17 cellular contexts compared by ENCODE assay signal in the genomic region with DNA sequence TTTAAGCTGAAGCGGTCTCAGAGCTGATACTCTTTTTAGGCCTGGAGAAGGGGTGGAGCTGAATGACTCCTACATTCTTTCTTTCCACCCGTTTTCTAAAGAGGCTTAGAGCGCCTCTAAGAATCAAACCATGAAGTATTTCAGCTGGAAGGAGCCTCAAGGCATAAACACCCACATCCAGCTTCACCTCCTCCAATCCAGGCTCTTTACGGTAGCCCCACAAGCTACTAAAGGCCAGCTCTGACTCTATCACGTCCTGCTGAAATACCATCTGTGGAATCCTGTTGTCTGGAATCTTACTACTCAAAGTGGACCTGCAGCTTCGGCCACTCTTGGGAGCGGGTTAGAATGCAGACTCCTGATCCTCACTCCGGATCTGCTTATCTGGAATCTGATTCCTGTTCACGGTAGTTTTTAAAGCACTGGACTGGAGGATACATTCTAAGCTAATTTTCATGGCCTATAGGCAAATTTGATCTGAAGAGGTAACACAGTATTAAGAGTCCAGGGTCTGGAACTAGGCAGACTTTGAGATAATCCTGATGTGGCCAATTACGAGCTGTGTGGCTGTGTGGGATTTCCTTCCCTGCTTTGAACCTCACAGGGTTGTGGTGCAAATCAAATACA.
"Had no signal": no experiment of that assay in that cellular context is flagged by ENCODE, and none has a peak within 500 bp of the region (broad histone marks: within the 10 kb centered on the region; RNA-seq: fewer than 3 reads in every experiment).

No MANE protein-coding gene starts in this region.

- H3K4me3 Mint-ChIP-seq: activated CD4-positive, alpha-beta memory T cell treated with anti-CD3 and anti-CD28 coated beads for 36 hours; activated naive CD8-positive, alpha-beta T cell treated with anti-CD3 and anti-CD28 coated beads for 36 hours; activated T-cell treated with anti-CD3 and anti-CD28 coated beads, Interleukin-2, amount 50 U/mL, for 4 hours; naive thymus-derived CD8-positive, alpha-beta T cell had no signal

- H3K27ac Mint-ChIP-seq: activated CD4-positive, alpha-beta memory T cell treated with anti-CD3 and anti-CD28 coated beads for 36 hours; activated naive CD8-positive, alpha-beta T cell treated with anti-CD3 and anti-CD28 coated beads for 36 hours; naive thymus-derived CD8-positive, alpha-beta T cell had no signal

- H3K9me3 ChIP-seq: ascending aorta, gastroesophageal sphincter, psoas muscle, transverse colon had no signal

- H3K27ac ChIP-seq: ascending aorta, gastroesophageal sphincter, hepatocyte, psoas muscle, transverse colon had no signal

- DNase-seq: activated CD4-positive, alpha-beta memory T cell treated with anti-CD3 and anti-CD28 coated beads for 36 hours; activated CD4-positive, CD25-positive, alpha-beta regulatory T cell treated with anti-CD3 and anti-CD28 coated beads, Interleukin-2, amount 50 U/mL, for 72 hours; activated gamma-delta T cell treated with Interleukin-2 at 50 U/mL for 16 hours; activated naive CD8-positive, alpha-beta T cell treated with anti-CD3 and anti-CD28 coated beads for 36 hours; activated T-cell treated with anti-CD3 and anti-CD28 coated beads, Interleukin-2, amount 50 U/mL, for 4 hours; effector CD8-positive, alpha-beta T cell; naive thymus-derived CD8-positive, alpha-beta T cell; psoas muscle; stimulated activated CD4-positive, alpha-beta T cell treated with anti-CD3 and anti-CD28 coated beads, Interleukin-12 subunit alpha, Interleukin-12 subunit beta, amount 100 ng/mL, for 4 hours; stimulated activated naive CD4-positive, alpha-beta T cell; substantia nigra; transverse colon had no signal

- H3K4me3 ChIP-seq: ascending aorta, gastroesophageal sphincter, hepatocyte, lung, psoas muscle, transverse colon had no signal

- H3K27me3 Mint-ChIP-seq: activated CD4-positive, alpha-beta memory T cell treated with anti-CD3 and anti-CD28 coated beads for 36 hours; activated naive CD8-positive, alpha-beta T cell treated with anti-CD3 and anti-CD28 coated beads for 36 hours had no signal

- H3K4me1 ChIP-seq: ascending aorta, psoas muscle, transverse colon had no signal

- H3K36me3 ChIP-seq: ascending aorta, gastroesophageal sphincter, transverse colon had no signal

- H3K4me1 Mint-ChIP-seq: activated naive CD8-positive, alpha-beta T cell treated with anti-CD3 and anti-CD28 coated beads for 36 hours had no signal

- ATAC-seq: activated T-cell treated with anti-CD3 and anti-CD28 coated beads, Interleukin-2, amount 50 U/mL, for 4 hours; gastroesophageal sphincter; naive thymus-derived CD8-positive, alpha-beta T cell; psoas muscle; sciatic nerve had no signal

- H3K27me3 ChIP-seq: ascending aorta, gastroesophageal sphincter, transverse colon had no signal
